15 cellular contexts compared by ENCODE assay signal in genomic region chr2:164792316-164793127, GRCh38. TPM values are rescaled to one million over a fixed set of nuclear protein-coding genes. Genes with fewer than 3 reads are reported as not detected.
A peak's percentile ranks its signal among the peaks of the same experiment; 100 is the strongest.
DNase-seq lines count a peak whose midpoint lies in the region; ATAC-seq and TF ChIP-seq lines count a peak whose summit lies in the region.
"Had no signal": no experiment of that assay in that cellular context is flagged by ENCODE, and none has a peak within 500 bp of the region (broad histone marks: within the 10 kb centered on the region; RNA-seq: fewer than 3 reads in every experiment).

No MANE protein-coding gene starts in this region.

- in situ Hi-C loops in GM23248 (cut with MboI) = no loop called here

- no peaks in the 10 kb centered on the region for H3K79me2 ChIP-seq in GM23248 (ENCODE audit: insufficient read depth)

- no peaks in the 10 kb centered on the region for H4K20me1 ChIP-seq in GM23248 (ENCODE audit: insufficient read depth)

- H3K4me2 ChIP-seq in GM23248 (ENCODE audit: unreplicated experiment) (no peak overlapping the region), skeletal muscle satellite cell (ENCODE audit: low read length) (no peak overlapping the region)

- peak overlapping the region; percentile 40; the same call in 1 of the 2 replicates for H2AFZ ChIP-seq in GM23248

- H3K36me3 ChIP-seq in GM23248 (ENCODE audit: low read depth) (no peaks in the 10 kb centered on the region), skeletal muscle satellite cell (ENCODE audit: insufficient read depth, low read length) (no peaks in the 10 kb centered on the region)

- H3K4me1 ChIP-seq in GM23248 (ENCODE audit: insufficient read depth) = peaks cover 8% of the 10 kb centered on the region
- H3K4me1 ChIP-seq in skeletal muscle satellite cell (ENCODE audit: control insufficient read depth, insufficient read depth, low read length) = peaks cover 14% of the 10 kb centered on the region

- H3K4me3 ChIP-seq in GM23248 (no peak overlapping the region), fibroblast of the aortic adventitia (ENCODE audit: low read depth, low read length) (no peak overlapping the region), skeletal muscle satellite cell (ENCODE audit: low read length) (no peak overlapping the region)

- H3K9ac ChIP-seq in GM23248 (no peak overlapping the region), skeletal muscle satellite cell (ENCODE audit: low read depth, low read length) (peak overlapping the region; percentile 41)

- no peaks in the 10 kb centered on the region for H3K9me2 ChIP-seq in GM23248 (ENCODE audit: insufficient read depth)

- CTCF ChIA-PET in RWPE1 (lab: Yijun Ruan, JAX) = interaction anchor here (1.0 kb wide), 1 partner anchor 49 kb away, joined by 3 read pairs; the partner anchor contains the start of gene COBLL1

- no peaks in the 10 kb centered on the region for H3F3A ChIP-seq in GM23248 (ENCODE audit: insufficient read depth)

- WGBS in GM23248 (ENCODE audit: low coverage in 1 of 2, low lambda C conversion rate in 2 of 2, missing lambda C conversion rate in 2 of 2), 2 experiments = 49 to 55% methylated on average over 5 of the region's 5 CpGs

- H3K9me3 ChIP-seq in GM23248 (ENCODE audit: low read depth) = no peaks in the 10 kb centered on the region
- H3K9me3 ChIP-seq in skeletal muscle satellite cell (replicated peaks; ENCODE audit: low read length) = no peaks in the 10 kb centered on the region

- ATAC-seq in HG02678 (IDR thresholded peaks at IDR 0.05; ENCODE audit: unreplicated experiment) (no peak), HG02981 (IDR thresholded peaks at IDR 0.05; ENCODE audit: unreplicated experiment) (no peak)
- ATAC-seq: activated naive CD4-positive, alpha-beta T cell treated with anti-CD3 and anti-CD28 coated beads, Interleukin-2, amount 50 U/mL, for 72 hours; HCT116; naive thymus-derived CD4-positive, alpha-beta T cell had no signal

- H3K27ac ChIP-seq in GM23248 = peak overlapping the region; percentile 0; the same call in 1 of the 2 replicates
- peak overlapping the region; percentile 77 for H3K27ac ChIP-seq in RWPE1
- H3K27ac ChIP-seq: HL-60 had no signal

- TF ChIP-seq CTCF in RWPE1 (conservative IDR thresholded peaks at IDR 0.05; ENCODE audit: low read depth) (no peak), fibroblast of the aortic adventitia (IDR thresholded peaks at IDR 0.05; ENCODE audit: insufficient read depth, low read length) (no peak)

- POLR2A ChIA-PET in RWPE1 (lab: Yijun Ruan, JAX; ENCODE audit: low non-redundant PET) = no interaction called here

- H3K27me3 ChIP-seq in GM23248 (replicated peaks; ENCODE audit: insufficient read depth) = no peaks in the 10 kb centered on the region
- no peaks in the 10 kb centered on the region for H3K27me3 ChIP-seq in skeletal muscle satellite cell (ENCODE audit: control insufficient read depth, insufficient read depth, low read length)

- peak; percentile 28 for DNase-seq in GM23248
- DNase-seq in RWPE1 (ENCODE audit: low spot score) = peak; percentile 26
- peak; percentile 80 for DNase-seq in fibroblast of the aortic adventitia (ENCODE audit: low read depth)
- DNase-seq in NCI-H526 treated with DMSO at 0.1 percent for 48 hours (lab: John Stamatoyannopoulos, UW) = no peak
- DNase-seq in NCI-H1694 treated with DMSO at 0.1 percent for 48 hours (lab: John Stamatoyannopoulos, UW) = no peak
- DNase-seq: CD4-positive, alpha-beta T cell; naive thymus-derived CD4-positive, alpha-beta T cell; retina; stimulated activated naive CD4-positive, alpha-beta T cell had no signal

RNA-seq across cellular contexts. Expression of gene COBLL1, which starts 49.1 kb away (rescaled TPM):
- total RNA-seq in GM23248 (2014; rRNA removed; shearing (Covaris generic)) = 1.3 and 1.8 TPM in 2 replicates
- 2.2 and 2.5 TPM in 2 replicates for polyA plus RNA-seq in GM23248 (2016; fragmentation: Nextera tagmentation; extraction: Ambion mirVana)
- total RNA-seq in fibroblast of the aortic adventitia (ENCODE audit: low replicate concordance) = 18.4 and 25.3 TPM in 2 replicates
- total RNA-seq in skeletal muscle satellite cell (2012; rRNA removed) = 3.1 and 7.6 TPM in 2 replicates

Comparison
In these comparisons a context has a peak if more than half of its experiments do, and no peak if none do; other contexts are left out.
1. DNase-seq: peak in GM23248 (single experiment), RWPE1 (single experiment) and fibroblast of the aortic adventitia (single experiment); none in NCI-H526 treated with DMSO at 0.1 percent for 48 hours (single experiment) and NCI-H1694 treated with DMSO at 0.1 percent for 48 hours (single experiment).